ENCODE assay signal across 17 cellular contexts in genomic region chr5:180682560-180682959, GRCh38. TPM values are rescaled to one million over a fixed set of nuclear protein-coding genes. Genes with fewer than 3 reads are reported as not detected.
DNase-seq lines count a peak whose midpoint lies in the region; ATAC-seq and TF ChIP-seq lines count a peak whose summit lies in the region.
"Had no signal": no experiment of that assay in that cellular context is flagged by ENCODE, and none has a peak within 500 bp of the region (broad histone marks: within the 10 kb centered on the region; RNA-seq: fewer than 3 reads in every experiment).

No MANE protein-coding gene starts in this region.

- POLR2A ChIA-PET in naive thymus-derived CD8-positive, alpha-beta T cell (lab: Charles Lee), result no interaction called here

- no peak for TF ChIP-seq CTCF in esophagus muscularis mucosa (IDR thresholded peaks at IDR 0.05)

- H3K9me3 ChIP-seq in KOPT-K1 (ENCODE audit: insufficient read depth, low read length, poor library complexity, severe bottlenecking) (no peaks in the 10 kb centered on the region), esophagus muscularis mucosa (no peaks in the 10 kb centered on the region)
- H3K9me3 ChIP-seq: BE2C had no signal

- H3K36me3 Mint-ChIP-seq in naive thymus-derived CD8-positive, alpha-beta T cell, result no peaks in the 10 kb centered on the region
- H3K36me3 Mint-ChIP-seq: CD4-positive, CD25-positive, alpha-beta regulatory T cell had no signal

- intact Hi-C loops in esophagus muscularis mucosa (cut with DNase I), result no loop called here

- TF ChIP-seq EP300 in esophagus muscularis mucosa (IDR thresholded peaks at IDR 0.05), result no peak

- no peaks in the 10 kb centered on the region for H3K9me3 Mint-ChIP-seq in naive thymus-derived CD8-positive, alpha-beta T cell
- H3K9me3 Mint-ChIP-seq: CD4-positive, CD25-positive, alpha-beta regulatory T cell had no signal

- H3K4me1 ChIP-seq in esophagus muscularis mucosa, result no peaks in the 10 kb centered on the region
- H3K4me1 ChIP-seq: BE2C had no signal

- H3K27me3 Mint-ChIP-seq in naive thymus-derived CD8-positive, alpha-beta T cell, result peaks cover 0 to 1% (median 0%) of the 10 kb centered on the region in 5 donors
- H3K27me3 Mint-ChIP-seq: CD4-positive, CD25-positive, alpha-beta regulatory T cell had no signal

- no peak for ATAC-seq in naive thymus-derived CD8-positive, alpha-beta T cell
- no peak for ATAC-seq in HG02678 (IDR thresholded peaks at IDR 0.05; ENCODE audit: unreplicated experiment)

- 73% methylated on average over 5 of the region's 8 CpGs for WGBS in esophagus muscularis mucosa

- no peak for TF ChIP-seq POLR2A in esophagus muscularis mucosa (IDR thresholded peaks at IDR 0.05; ENCODE audit: low read depth)

- peak overlapping the region in 1 of 10 donors; percentile 64 for H3K4me3 Mint-ChIP-seq in naive thymus-derived CD8-positive, alpha-beta T cell
- H3K4me3 Mint-ChIP-seq: CD4-positive, CD25-positive, alpha-beta regulatory T cell had no signal

- H3K27me3 ChIP-seq in esophagus muscularis mucosa, result peaks cover 0 to 80% (median 0%) of the 10 kb centered on the region in 4 donors

- H3K4me3 ChIP-seq in esophagus muscularis mucosa, result no peak overlapping the region
- H3K4me3 ChIP-seq: GM23248 had no signal

- peak overlapping the region in 8 of 10 donors; percentile 48 to 97 (median 87) for H3K27ac Mint-ChIP-seq in naive thymus-derived CD8-positive, alpha-beta T cell

- DNase-seq in esophagus muscularis mucosa (ENCODE audit: extremely low spot score) (peak; percentile 90), NCI-H345 treated with DMSO at 0.1 percent for 48 hours (lab: John Stamatoyannopoulos, UW; ENCODE audit: unreplicated experiment) (no peak), middle frontal gyrus (ENCODE audit: extremely low spot score, low spot score) (no peak)
- no peak for DNase-seq in naive thymus-derived CD8-positive, alpha-beta T cell
- DNase-seq: ACHN; BE2C; C1 segment of cervical spinal cord; CD4-positive, CD25-positive, alpha-beta regulatory T cell; DMS153; DMS79; GDM1; GM23248; HCEC 1CT; IMR-90 had no signal

- H3K4me1 Mint-ChIP-seq in naive thymus-derived CD8-positive, alpha-beta T cell, result peaks cover 21 to 46% (median 43%) of the 10 kb centered on the region in 4 donors

- no peaks in the 10 kb centered on the region for H3K36me3 ChIP-seq in KOPT-K1 (ENCODE audit: insufficient read depth, low read length)
- H3K36me3 ChIP-seq in esophagus muscularis mucosa, result no peaks in the 10 kb centered on the region
- H3K36me3 ChIP-seq: BE2C had no signal

- peak overlapping the region; percentile 100 for H3K27ac ChIP-seq in KOPT-K1 (ENCODE audit: low read depth, low read length, poor library complexity, severe bottlenecking)
- no peak overlapping the region for H3K27ac ChIP-seq in esophagus muscularis mucosa (replicated peaks in 1 of 4)
- H3K27ac ChIP-seq: GM23248 had no signal

RNA-seq across cellular contexts. Expression of gene FLT4, which starts 33.2 kb away (rescaled TPM):
- total RNA-seq in esophagus muscularis mucosa, result 10 to 100 TPM; 10.4 to 15.6 (median 11.8) TPM
- total RNA-seq in naive thymus-derived CD8-positive, alpha-beta T cell, result 10 to 100 TPM; 40.6 to 44.5 TPM
- polyA plus RNA-seq in naive thymus-derived CD8-positive, alpha-beta T cell, result 1 to 10 TPM in 2 of 3 donors, under 1 TPM in 1; 0.93 to 2.8 (median 1.1) TPM
- total RNA-seq: GM23248 had no signal
- polyA plus RNA-seq: GM23248 had no signal

RNA-seq across cellular contexts. Expression of gene OR2Y1, which starts 57.3 kb away (rescaled TPM):
- not detected for total RNA-seq in esophagus muscularis mucosa
- total RNA-seq in naive thymus-derived CD8-positive, alpha-beta T cell, result not detected
- not detected for polyA plus RNA-seq in naive thymus-derived CD8-positive, alpha-beta T cell
- total RNA-seq: CD4-positive, CD25-positive, alpha-beta regulatory T cell; Daoy; GM23248; IMR-90 had no signal
- polyA plus RNA-seq: CD4-positive, CD25-positive, alpha-beta regulatory T cell; GM23248; IMR-90 had no signal
